In genomic region chrX:130944230-130944629, GRCh38 we compare ENCODE assay signal across 30 cellular contexts.
"Had no signal": no experiment of that assay in that cellular context is flagged by ENCODE, and none has a peak within 500 bp of the region (broad histone marks: within the 10 kb centered on the region; RNA-seq: fewer than 3 reads in every experiment).

No MANE protein-coding gene starts in this region.

- H2AFZ ChIP-seq: neural progenitor cell, parathyroid adenoma had no signal

- H3K4me1 Mint-ChIP-seq: naive thymus-derived CD4-positive, alpha-beta T cell; nephron; neural progenitor cell; stimulated activated memory B cell treated with anti-CD40 and anti-IgM and Interleukin-4, amounts not matched to agents 10 μg/mL and 1 μg/mL and 100 μg/mL, for 72 hours; stimulated activated naive CD8-positive, alpha-beta T cell treated with anti-CD3 and anti-CD28 coated beads, Interleukin-15, amount 100 ng/mL, for 72 hours had no signal

- H3K27me3 ChIP-seq: ovary, sigmoid colon, suprapubic skin, testis, tibial artery, transverse colon, upper lobe of right lung, uterus had no signal

- ATAC-seq: naive thymus-derived CD4-positive, alpha-beta T cell; psoas muscle; right cardiac atrium; right lobe of liver; stimulated activated memory B cell treated with anti-CD40 and anti-IgM and Interleukin-4, amounts not matched to agents 10 μg/mL and 1 μg/mL and 100 μg/mL, for 72 hours; stimulated activated naive CD8-positive, alpha-beta T cell treated with anti-CD3 and anti-CD28 coated beads, Interleukin-15, amount 100 ng/mL, for 72 hours; stimulated activated naive CD8-positive, alpha-beta T cell treated with anti-CD3 and anti-CD28 coated beads, Interleukin-15, Interleukin-2, amounts not matched to agents 100 U/mL and 50 U/mL, for 24 hours; upper lobe of right lung had no signal

- H3K4me2 ChIP-seq: neural progenitor cell had no signal

- DNase-seq: naive thymus-derived CD4-positive, alpha-beta T cell; occipital lobe; ovary; posterior cingulate gyrus; psoas muscle; right cardiac atrium; right lobe of liver; sigmoid colon; small intestine; stimulated activated CD4-positive, alpha-beta T cell treated with anti-CD3 and anti-CD28 coated beads, Interleukin-15, amount 100 ng/mL, for 24 hours; stimulated activated CD4-positive, alpha-beta T cell treated with anti-CD3 and anti-CD28 coated beads, Interleukin-2, amount 100 ng/mL, for 24 hours; stimulated activated CD4-positive, alpha-beta T cell treated with anti-CD3 and anti-CD28 coated beads, Interleukin-2, amount 100 ng/mL, for 48 hours; stimulated activated CD4-positive, alpha-beta T cell treated with anti-CD3 and anti-CD28 coated beads, Interleukin-4, amount 100 ng/mL, for 4 hours; stimulated activated CD8-positive, alpha-beta memory T cell treated with anti-CD3 and anti-CD28 coated beads, Interleukin-4, amount 100 ng/mL, for 48 hours; stimulated activated naive CD4-positive, alpha-beta T cell; stimulated activated naive CD8-positive, alpha-beta T cell treated with anti-CD3 and anti-CD28 coated beads, Interleukin-15, amount 100 ng/mL, for 72 hours; stimulated activated naive CD8-positive, alpha-beta T cell treated with anti-CD3 and anti-CD28 coated beads, Interleukin-15, Interleukin-2, amounts not matched to agents 100 U/mL and 50 U/mL, for 24 hours; substantia nigra; testis; tibial artery; transverse colon; upper lobe of right lung; uterus had no signal

- H3K9me3 Mint-ChIP-seq: stimulated activated memory B cell treated with anti-CD40 and anti-IgM and Interleukin-4, amounts not matched to agents 10 μg/mL and 1 μg/mL and 100 μg/mL, for 72 hours; type B pancreatic cell had no signal

- H3K27ac Mint-ChIP-seq: naive thymus-derived CD4-positive, alpha-beta T cell; nephron; neural progenitor cell; progenitor cell of endocrine pancreas; stimulated activated memory B cell treated with anti-CD40 and anti-IgM and Interleukin-4, amounts not matched to agents 10 μg/mL and 1 μg/mL and 100 μg/mL, for 72 hours; stimulated activated naive CD8-positive, alpha-beta T cell treated with anti-CD3 and anti-CD28 coated beads, Interleukin-15, amount 100 ng/mL, for 72 hours; type B pancreatic cell had no signal

- H3K36me3 ChIP-seq: neural progenitor cell, ovary, right lobe of liver, sigmoid colon, suprapubic skin, tibial artery, transverse colon, upper lobe of right lung, uterus had no signal

- H3K4me3 ChIP-seq: neural progenitor cell, ovary, psoas muscle, right lobe of liver, sigmoid colon, suprapubic skin, testis, tibial artery, transverse colon, upper lobe of right lung, uterus had no signal

- H3K4me3 Mint-ChIP-seq: naive thymus-derived CD4-positive, alpha-beta T cell; nephron; neural progenitor cell; stimulated activated memory B cell treated with anti-CD40 and anti-IgM and Interleukin-4, amounts not matched to agents 10 μg/mL and 1 μg/mL and 100 μg/mL, for 72 hours; stimulated activated naive CD8-positive, alpha-beta T cell treated with anti-CD3 and anti-CD28 coated beads, Interleukin-15, amount 100 ng/mL, for 72 hours; type B pancreatic cell had no signal

- H3K9ac ChIP-seq: neural progenitor cell, parathyroid adenoma had no signal

- H3K36me3 Mint-ChIP-seq: neural progenitor cell; stimulated activated memory B cell treated with anti-CD40 and anti-IgM and Interleukin-4, amounts not matched to agents 10 μg/mL and 1 μg/mL and 100 μg/mL, for 72 hours; type B pancreatic cell had no signal

- H3K27ac ChIP-seq: neural progenitor cell, ovary, parathyroid adenoma, psoas muscle, right lobe of liver, sigmoid colon, suprapubic skin, testis, tibial artery, transverse colon, upper lobe of right lung, uterus had no signal

- H3K4me1 ChIP-seq: neural progenitor cell, parathyroid adenoma, psoas muscle, right lobe of liver, sigmoid colon, suprapubic skin, testis, tibial artery, transverse colon, upper lobe of right lung, uterus had no signal

- H3K9me3 ChIP-seq: psoas muscle, right lobe of liver, suprapubic skin, testis, transverse colon, upper lobe of right lung, uterus had no signal

- H3K79me2 ChIP-seq: parathyroid adenoma had no signal
